Comparison of ENCODE assay signal across 15 cellular contexts in the genomic region with DNA sequence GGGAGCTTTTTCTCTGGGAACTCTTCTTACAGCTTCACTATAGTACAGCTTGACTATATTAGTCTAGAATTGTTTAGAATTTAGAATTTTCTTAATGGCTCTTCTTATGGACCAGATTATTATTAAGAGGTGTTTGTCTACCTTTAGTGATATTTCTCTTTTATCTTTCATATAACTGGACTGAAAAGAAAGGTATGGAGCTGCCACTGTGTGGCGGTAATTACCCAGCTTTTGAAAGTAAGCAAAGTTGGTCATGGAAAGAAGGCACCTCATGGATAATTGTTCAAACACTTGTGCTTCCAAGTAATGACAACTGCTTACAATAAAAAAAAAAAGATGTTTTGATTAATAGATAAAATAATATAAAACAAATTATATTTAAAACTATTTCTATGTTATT.
DNase-seq lines count a peak whose midpoint lies in the region; ATAC-seq, FAIRE-seq and TF ChIP-seq lines count a peak whose summit lies in the region.
"Had no signal": no experiment of that assay in that cellular context is flagged by ENCODE, and none has a peak within 500 bp of the region (broad histone marks: within the 10 kb centered on the region; RNA-seq: fewer than 3 reads in every experiment).

No MANE protein-coding gene starts in this region.

- CTCF ChIA-PET in Panc1 (lab: Charles Lee) = no interaction called here

- H3K23ac ChIP-seq in H9 (ENCODE audit: insufficient read length, low read depth, low read length) = no peak overlapping the region

- H3K4me2 ChIP-seq in H9 (ENCODE audit: insufficient read depth, insufficient read length, low read length) (no peak overlapping the region), keratinocyte (ENCODE audit: control insufficient read depth, extremely low read depth, insufficient read depth, low read depth, low read length) (no peak overlapping the region)

- no peak overlapping the region for H2BK15ac ChIP-seq in H9 (ENCODE audit: low read depth, low read length)

- no peaks in the 10 kb centered on the region for H3K79me1 ChIP-seq in H9 (ENCODE audit: insufficient read depth, low read depth, low read length, poor library complexity, severe bottlenecking)

- FAIRE-seq in keratinocyte (lab: Jason Lieb, UNC) = no peak
- no peak for FAIRE-seq in GM19239 (lab: Jason Lieb, UNC)

- no peaks in the 10 kb centered on the region for H3K36me3 Mint-ChIP-seq in H9 (ENCODE audit: insufficient read depth in 1 of 3, low read depth in 3 of 3)
- H3K36me3 Mint-ChIP-seq in activated T-helper 17 cell treated with anti-CD3 and anti-CD28 coated beads, Interleukin-2, amount 50 U/mL, for 72 hours (ENCODE audit: low read depth) = no peaks in the 10 kb centered on the region
- H3K36me3 Mint-ChIP-seq: CD8-positive, alpha-beta T cell; naive B cell had no signal

- in situ Hi-C loops in Panc1 (cut with HindIII; ENCODE audit: low pct_unique_long_range_greater_than_20kb, low sequenced_read_pairs) = no loop called here

- no peak overlapping the region for H2BK120ac ChIP-seq in H9 (ENCODE audit: low read depth, low read length, poor library complexity, severe bottlenecking)

- H3K27ac ChIP-seq in H9 (ENCODE audit: insufficient read length, low read depth, low read length) (no peak overlapping the region), Panc1 (ENCODE audit: low read length) (no peak overlapping the region), keratinocyte (ENCODE audit: control insufficient read depth, insufficient read depth, low read length) (no peak overlapping the region)
- H3K27ac ChIP-seq: dorsolateral prefrontal cortex, HL-60, suprapubic skin had no signal

- H2AFZ ChIP-seq in H9 (ENCODE audit: low read length) (no peak overlapping the region), keratinocyte (ENCODE audit: control insufficient read depth, low read length) (no peak overlapping the region)

- POLR2A ChIA-PET in Panc1 (lab: Charles Lee) = no interaction called here

- H3K27ac Mint-ChIP-seq in H9 = no peak overlapping the region
- no peak overlapping the region for H3K27ac Mint-ChIP-seq in activated T-helper 17 cell treated with anti-CD3 and anti-CD28 coated beads, Interleukin-2, amount 50 U/mL, for 72 hours
- H3K27ac Mint-ChIP-seq: CD8-positive, alpha-beta T cell; naive B cell had no signal

- H3K27me3 ChIP-seq in H9 (ENCODE audit: insufficient read depth, low read length) = no peaks in the 10 kb centered on the region
- no peaks in the 10 kb centered on the region for H3K27me3 ChIP-seq in Panc1 (ENCODE audit: control insufficient read depth, insufficient read depth, low read length)
- no peaks in the 10 kb centered on the region for H3K27me3 ChIP-seq in keratinocyte (ENCODE audit: control insufficient read depth, extremely low read depth, insufficient read depth, low read length)
- H3K27me3 ChIP-seq: dorsolateral prefrontal cortex, suprapubic skin had no signal

- BruUV-seq in Panc1 (replicated peaks; lab: Mats Ljungman, UMichigan) = no TSS peak

- H3K9me3 ChIP-seq in H9 (ENCODE audit: control insufficient read depth, low read depth, low read length) = no peaks in the 10 kb centered on the region
- no peaks in the 10 kb centered on the region for H3K9me3 ChIP-seq in Panc1 (ENCODE audit: control insufficient read depth, insufficient read depth, low read depth, low read length)
- no peaks in the 10 kb centered on the region for H3K9me3 ChIP-seq in keratinocyte (ENCODE audit: control insufficient read depth, low read depth, low read length)
- H3K9me3 ChIP-seq: suprapubic skin had no signal

- no peak overlapping the region for H3K4me3 Mint-ChIP-seq in H9
- H3K4me3 Mint-ChIP-seq in activated T-helper 17 cell treated with anti-CD3 and anti-CD28 coated beads, Interleukin-2, amount 50 U/mL, for 72 hours = no peak overlapping the region
- H3K4me3 Mint-ChIP-seq: CD8-positive, alpha-beta T cell; naive B cell had no signal

- no peak overlapping the region for H2BK20ac ChIP-seq in H9 (ENCODE audit: low read depth, low read length, poor library complexity, severe bottlenecking)

- H2AK5ac ChIP-seq in H9 (ENCODE audit: insufficient read length, low read length) = no peak overlapping the region

- no peak overlapping the region for H4K91ac ChIP-seq in H9 (ENCODE audit: insufficient read length, low read depth, low read length)

- H3K4me1 ChIP-seq in H9 (ENCODE audit: insufficient read depth, low read length) (no peaks in the 10 kb centered on the region), Panc1 (ENCODE audit: control insufficient read depth, insufficient read depth, low read length) (no peaks in the 10 kb centered on the region), keratinocyte (ENCODE audit: control insufficient read depth, extremely low read depth, insufficient read depth, low read length) (no peaks in the 10 kb centered on the region)
- H3K4me1 ChIP-seq: suprapubic skin had no signal

- WGBS in H9 (ENCODE audit: extremely low coverage, insufficient read length, low lambda C conversion rate) = no CpG with 5 or more reads among the region's 1 CpG

- no peak overlapping the region for H4K5ac ChIP-seq in H9 (ENCODE audit: insufficient read length, low read depth, low read length)

- no peak overlapping the region for H3K4ac ChIP-seq in H9 (ENCODE audit: low read depth, low read length)

- no peaks in the 10 kb centered on the region for H3K27me3 Mint-ChIP-seq in H9 (ENCODE audit: low read depth)
- H3K27me3 Mint-ChIP-seq in activated T-helper 17 cell treated with anti-CD3 and anti-CD28 coated beads, Interleukin-2, amount 50 U/mL, for 72 hours = no peaks in the 10 kb centered on the region
- H3K27me3 Mint-ChIP-seq: naive B cell had no signal

- H3K36me3 ChIP-seq in Panc1 (ENCODE audit: control insufficient read depth, insufficient read depth, low read length) = no peaks in the 10 kb centered on the region
- H3K36me3 ChIP-seq in keratinocyte (ENCODE audit: control insufficient read depth in 2 of 2, extremely low read depth in 1 of 2, insufficient read depth in 2 of 2, low read length in 2 of 2) = no peaks in the 10 kb centered on the region
- H3K36me3 ChIP-seq: suprapubic skin had no signal

- H3K14ac ChIP-seq in H9 (ENCODE audit: insufficient read depth, low read length) = no peak overlapping the region

- no peaks in the 10 kb centered on the region for H3K79me2 ChIP-seq in H9 (ENCODE audit: insufficient read depth, low read length)
- no peaks in the 10 kb centered on the region for H3K79me2 ChIP-seq in keratinocyte (ENCODE audit: control insufficient read depth, insufficient read depth, low read length)

- no peak for ATAC-seq in Panc1
- no peak for ATAC-seq in activated T-helper 17 cell treated with anti-CD3 and anti-CD28 coated beads, Interleukin-2, amount 50 U/mL, for 72 hours (replicated peaks)
- ATAC-seq: CD8-positive, alpha-beta T cell had no signal

- H2BK12ac ChIP-seq in H9 (ENCODE audit: insufficient read length, low read depth, low read length) = no peak overlapping the region

- DNase-seq in COR-L47 (lab: John Stamatoyannopoulos, UW) (peak; percentile 9), H9 (no peak), Panc1 (ENCODE audit: low read depth, low spot score) (no peak), keratinocyte (ENCODE audit: low read depth, low spot score) (no peak), GM19239 (ENCODE audit: insufficient read length, low spot score) (no peak), HPDE6-E6E7 (ENCODE audit: extremely low spot score) (no peak), NCI-H128 (lab: John Stamatoyannopoulos, UW; ENCODE audit: unreplicated experiment) (no peak)
- DNase-seq: CD8-positive, alpha-beta T cell; dorsolateral prefrontal cortex; foreskin melanocyte; naive B cell; NCI-H187 treated with DMSO at 0.1 percent for 48 hours had no signal

- H3K23me2 ChIP-seq in H9 (ENCODE audit: insufficient read length, low read depth, low read length, poor library complexity, severe bottlenecking) = no peaks in the 10 kb centered on the region

- dilution Hi-C loops in keratinocyte (cut with MboI; ENCODE audit: extremely low pct_ligation_motif_present, low sequenced_read_pairs) = loop anchor here (25.0 kb wide), 1 partner anchor 1241 kb away; no protein-coding TSS in a partner anchor

- no peak overlapping the region for H3T11ph ChIP-seq in H9 (ENCODE audit: low read length)

- H3K4me3 ChIP-seq in Panc1 (ENCODE audit: low read depth in 2 of 2, low read length in 2 of 2) (no peak overlapping the region), keratinocyte (ENCODE audit: control insufficient read depth in 2 of 3, extremely low read depth in 1 of 3, insufficient read depth in 2 of 3, low read depth in 1 of 3, low read length in 3 of 3) (no peak overlapping the region)
- H3K4me3 ChIP-seq: dorsolateral prefrontal cortex, suprapubic skin had no signal

- no peak overlapping the region for H3K18ac ChIP-seq in H9 (ENCODE audit: insufficient read length, low read depth, low read length)

- H3K9ac ChIP-seq in H9 (ENCODE audit: extremely low read depth, insufficient read length, low read length) = no peak overlapping the region
- no peak overlapping the region for H3K9ac ChIP-seq in keratinocyte (ENCODE audit: control insufficient read depth, extremely low read depth, insufficient read depth, low read length)

- TF ChIP-seq CTCF in H9 (conservative IDR thresholded peaks at IDR 0.05) (peak; percentile 71), Panc1 (IDR thresholded peaks at IDR 0.05) (peak; percentile 12; the same call in 1 of the 2 replicates), keratinocyte (optimal IDR thresholded peaks at IDR 0.05 in 1 of 3, IDR thresholded peaks at IDR 0.05 in 1 of 3, conservative IDR thresholded peaks at IDR 0.05 in 1 of 3; ENCODE audit: extremely low read depth in 1 of 3, insufficient read depth in 2 of 3, low read length in 3 of 3) (peak; percentile 24 to 36 (median 33))

- no peaks in the 10 kb centered on the region for H3K9me1 ChIP-seq in keratinocyte (ENCODE audit: control insufficient read depth, extremely low read depth, insufficient read depth, low read length)

- H4K20me1 ChIP-seq in H9 (ENCODE audit: control insufficient read depth, insufficient read depth, insufficient read length) (no peaks in the 10 kb centered on the region), keratinocyte (ENCODE audit: control insufficient read depth, extremely low read depth, insufficient read depth, low read length) (no peaks in the 10 kb centered on the region)

- H3K4me1 Mint-ChIP-seq in H9 = no peaks in the 10 kb centered on the region
- H3K4me1 Mint-ChIP-seq in activated T-helper 17 cell treated with anti-CD3 and anti-CD28 coated beads, Interleukin-2, amount 50 U/mL, for 72 hours = no peaks in the 10 kb centered on the region
- H3K4me1 Mint-ChIP-seq: naive B cell had no signal

- intact Hi-C loops in Panc1 (cut with micrococcal nuclease; ENCODE audit: unreplicated experiment) = no loop called here

- H3K9me3 Mint-ChIP-seq in H9 = no peaks in the 10 kb centered on the region
- no peaks in the 10 kb centered on the region for H3K9me3 Mint-ChIP-seq in activated T-helper 17 cell treated with anti-CD3 and anti-CD28 coated beads, Interleukin-2, amount 50 U/mL, for 72 hours

- H2BK5ac ChIP-seq in H9 (ENCODE audit: insufficient read length, low read length) = no peak overlapping the region

- H3K56ac ChIP-seq in H9 (ENCODE audit: insufficient read length, low read depth, low read length) = no peak overlapping the region

- H4K8ac ChIP-seq in H9 (replicated peaks; ENCODE audit: insufficient read length, low read depth, low read length) = no peak overlapping the region

Comparison
In these comparisons a context has a peak if more than half of its experiments do, and no peak if none do; other contexts are left out.
1. CTCF ChIP-seq: peak in every context shown above with its lines; median percentile 71 in H9; 33 in keratinocyte; 12 in Panc1.